ENCODE assay signal across 12 cellular contexts in the genomic region with DNA sequence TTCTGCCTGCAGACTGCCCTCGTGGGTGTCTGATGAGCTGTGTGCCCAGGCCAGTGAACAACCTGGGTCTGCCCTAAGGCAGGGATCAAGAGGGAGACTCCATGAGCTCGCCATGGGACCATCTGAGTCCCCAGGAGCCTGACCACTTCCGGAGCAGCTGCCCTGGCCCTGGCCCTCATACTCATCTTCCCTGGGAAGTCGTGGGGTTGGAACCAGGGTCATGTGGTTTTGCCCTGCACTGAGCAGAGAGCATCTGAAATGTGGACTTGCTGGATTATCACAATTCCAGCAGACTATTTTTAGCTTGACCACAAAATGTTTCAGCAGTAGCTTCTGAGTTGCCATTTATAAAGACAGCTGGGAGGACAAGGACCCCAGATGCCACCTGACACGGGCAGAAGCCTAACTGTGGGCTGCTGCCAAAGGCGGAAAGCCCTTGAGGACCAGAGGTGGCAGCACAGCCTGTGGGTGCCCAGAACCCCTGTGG. TPM values are rescaled to one million over a fixed set of nuclear protein-coding genes. Genes with fewer than 3 reads are reported as not detected.
DNase-seq lines count a peak whose midpoint lies in the region; ATAC-seq lines count a peak whose summit lies in the region.
"Had no signal": no experiment of that assay in that cellular context is flagged by ENCODE, and none has a peak within 500 bp of the region (broad histone marks: within the 10 kb centered on the region; RNA-seq: fewer than 3 reads in every experiment).

No MANE protein-coding gene starts in this region.

- peaks cover 6% of the 10 kb centered on the region for H3K36me3 Mint-ChIP-seq in activated CD4-positive, alpha-beta T cell treated with anti-CD3 and anti-CD28 coated beads, Interleukin-2, amount 10 ng/mL, durations not matched to agents 7 days and 5 days (ENCODE audit: low read depth)

- H3K36me3 ChIP-seq in H7 (replicated peaks; ENCODE audit: control insufficient read depth, insufficient read depth, low read length) = no peaks in the 10 kb centered on the region; the same call in 1 of the 2 replicates

- H3K4me3 ChIP-seq in H7 (ENCODE audit: insufficient read depth, low read depth, low read length) = no peak overlapping the region

- DNase-seq in ACHN (peak; percentile 33), H7 (peak; percentile 22), RPMI8226 (peak; percentile 80), Right ventricle myocardium superior (no peak), mucosa of gallbladder (ENCODE audit: low spot score) (no peak), pons (ENCODE audit: low spot score) (no peak), HPDE6-E6E7 (ENCODE audit: extremely low spot score) (no peak)
- DNase-seq in activated CD4-positive, alpha-beta T cell treated with anti-CD3 and anti-CD28 coated beads, Interleukin-2, amount 10 ng/mL, durations not matched to agents 7 days and 5 days = no peak
- DNase-seq: activated T-cell treated with anti-CD3 and anti-CD28 coated beads for 4 hours, amniotic stem cell, Kasumi-1, nucleus accumbens had no signal

- H3K27ac Mint-ChIP-seq in activated CD4-positive, alpha-beta T cell treated with anti-CD3 and anti-CD28 coated beads, Interleukin-2, amount 10 ng/mL, durations not matched to agents 7 days and 5 days = no peak overlapping the region

- H3K9me3 Mint-ChIP-seq in activated CD4-positive, alpha-beta T cell treated with anti-CD3 and anti-CD28 coated beads, Interleukin-2, amount 10 ng/mL, durations not matched to agents 7 days and 5 days = no peaks in the 10 kb centered on the region

- H3K4me3 Mint-ChIP-seq in activated CD4-positive, alpha-beta T cell treated with anti-CD3 and anti-CD28 coated beads, Interleukin-2, amount 10 ng/mL, durations not matched to agents 7 days and 5 days = no peak overlapping the region

- in situ Hi-C loops in ACHN (cut with HindIII; ENCODE audit: low pct_ligation_motif_present, low pct_unique_long_range_greater_than_20kb, low sequenced_read_pairs) = no loop called here

- no peaks in the 10 kb centered on the region for H3K27me3 ChIP-seq in H7 (ENCODE audit: control insufficient read depth, insufficient read depth, low read length)

- intact Hi-C loops in Right ventricle myocardium superior (cut with DNase I) = loop anchor here (10.0 kb wide), 1 partner anchor 170 kb away; no protein-coding TSS in a partner anchor

- POLR2A ChIA-PET in activated CD4-positive, alpha-beta T cell treated with anti-CD3 and anti-CD28 coated beads, Interleukin-2, amount 10 ng/mL, durations not matched to agents 7 days and 5 days (lab: Charles Lee) = no interaction called here

- H3K27me3 Mint-ChIP-seq in activated CD4-positive, alpha-beta T cell treated with anti-CD3 and anti-CD28 coated beads, Interleukin-2, amount 10 ng/mL, durations not matched to agents 7 days and 5 days = no peaks in the 10 kb centered on the region

- H3K4me1 Mint-ChIP-seq in activated CD4-positive, alpha-beta T cell treated with anti-CD3 and anti-CD28 coated beads, Interleukin-2, amount 10 ng/mL, durations not matched to agents 7 days and 5 days = peaks cover 22% of the 10 kb centered on the region

- ATAC-seq in Right ventricle myocardium superior (ENCODE audit: poor library complexity) = peak; percentile 77

- CTCF ChIA-PET in activated CD4-positive, alpha-beta T cell treated with anti-CD3 and anti-CD28 coated beads, Interleukin-2, amount 10 ng/mL, durations not matched to agents 7 days and 5 days (lab: Charles Lee) = interaction anchor here (0.5 kb wide), 1 partner anchor 23 kb away, joined by 6 read pairs; no protein-coding TSS in a partner anchor

RNA-seq across cellular contexts. Expression of a gene that starts 6.7 kb away (rescaled TPM):
- total RNA-seq in H7 (2014; rRNA removed; shearing (Covaris generic)) = 18.7 and 22.3 TPM in 2 replicates
- 45.5 TPM for total RNA-seq in Right ventricle myocardium superior
- 50.8 TPM for total RNA-seq in mucosa of gallbladder
- 10 to 100 TPM; 43.7 to 43.9 TPM for total RNA-seq in activated CD4-positive, alpha-beta T cell treated with anti-CD3 and anti-CD28 coated beads, Interleukin-2, amount 10 ng/mL, durations not matched to agents 7 days and 5 days

RNA-seq across cellular contexts. Expression of a gene that starts 45.7 kb away (rescaled TPM):
- total RNA-seq in H7 (2014; rRNA removed; shearing (Covaris generic)) = 18.5 and 24.6 TPM in 2 replicates
- total RNA-seq in Right ventricle myocardium superior (17.5 TPM), mucosa of gallbladder (51.7 TPM)
- total RNA-seq in activated CD4-positive, alpha-beta T cell treated with anti-CD3 and anti-CD28 coated beads, Interleukin-2, amount 10 ng/mL, durations not matched to agents 7 days and 5 days = 10 to 100 TPM; 39.0 to 50.9 TPM

RNA-seq across cellular contexts. Expression of a gene that starts 59.5 kb away (rescaled TPM):
- 79.2 and 112 TPM in 2 replicates for total RNA-seq in H7 (2014; rRNA removed; shearing (Covaris generic))
- 66.8 TPM for total RNA-seq in Right ventricle myocardium superior
- total RNA-seq in mucosa of gallbladder = 105 TPM
- total RNA-seq in activated CD4-positive, alpha-beta T cell treated with anti-CD3 and anti-CD28 coated beads, Interleukin-2, amount 10 ng/mL, durations not matched to agents 7 days and 5 days = 10 to 100 TPM; 43.3 to 46.8 TPM

Comparison
In these comparisons a context has a peak if more than half of its experiments do, and no peak if none do; other contexts are left out.
1. DNase-seq: peak in ACHN (single experiment), H7 (single experiment) and RPMI8226 (single experiment); none in Right ventricle myocardium superior (single experiment), mucosa of gallbladder (single experiment), activated CD4-positive, alpha-beta T cell treated with anti-CD3 and anti-CD28 coated beads, Interleukin-2, amount 10 ng/mL, durations not matched to agents 7 days and 5 days (single experiment), pons (single experiment) and HPDE6-E6E7 (single experiment).